28 cellular contexts compared by ENCODE assay signal in genomic region chr20:38616457-38616856, GRCh38. TPM values are rescaled to one million over a fixed set of nuclear protein-coding genes. Genes with fewer than 3 reads are reported as not detected.
"Had no signal": no experiment of that assay in that cellular context is flagged by ENCODE, and none has a peak within 500 bp of the region (broad histone marks: within the 10 kb centered on the region; RNA-seq: fewer than 3 reads in every experiment).

No MANE protein-coding gene starts in this region.

- H3K4me3 ChIP-seq: coronary artery, dorsolateral prefrontal cortex, esophagus squamous epithelium, gastrocnemius medialis, heart right ventricle, left lung, lower lobe of right lung, mucosa of descending colon had no signal

- H3K36me3 Mint-ChIP-seq: mesothelial cell of epicardium, naive B cell had no signal

- H3K27ac ChIP-seq: coronary artery, dorsolateral prefrontal cortex, gastrocnemius medialis, heart right ventricle, left lung, lower lobe of right lung had no signal

- H3K9me3 ChIP-seq: esophagus squamous epithelium, gastrocnemius medialis, heart right ventricle, left lung, lower lobe of right lung, mucosa of descending colon had no signal

- H3K36me3 ChIP-seq: esophagus squamous epithelium, gastrocnemius medialis, heart right ventricle, left lung, lower lobe of right lung had no signal

- H3K4me1 ChIP-seq: esophagus squamous epithelium, gastrocnemius medialis, heart right ventricle, left lung, lower lobe of right lung had no signal

- DNase-seq: dermis blood vessel endothelial cell; dorsolateral prefrontal cortex; effector CD4-positive, alpha-beta T cell; effector memory CD4-positive, alpha-beta T cell; erythroblast; esophagus squamous epithelium; foreskin melanocyte; gastrocnemius medialis; glutamatergic neuron; head of caudate nucleus; heart right ventricle; hippocampal formation; left cardiac atrium; left lung; left ventricle myocardium superior; lower lobe of right lung; mucosa of descending colon; naive B cell had no signal

- H3K27ac Mint-ChIP-seq: mesothelial cell of epicardium had no signal

- ATAC-seq: gastrocnemius medialis, heart right ventricle, left cardiac atrium, left lung, left ventricle myocardium superior, lower lobe of right lung, mucosa of descending colon had no signal

- H3K9me3 Mint-ChIP-seq: mesothelial cell of epicardium, naive B cell had no signal

- H3K4me1 Mint-ChIP-seq: mesothelial cell of epicardium, naive B cell had no signal

- H3K4me3 Mint-ChIP-seq: mesothelial cell of epicardium, naive B cell had no signal

RNA-seq across cellular contexts. Expression of gene ARHGAP40, which starts 14.8 kb away (rescaled TPM):
- total RNA-seq: dermis blood vessel endothelial cell, gastrocnemius medialis, glomerular endothelial cell, heart right ventricle, left cardiac atrium, left ventricle myocardium superior, lung microvascular endothelial cell, mesenteric fat pad, mucosa of descending colon, myocyte had no signal

RNA-seq across cellular contexts. Expression of gene ADIG, which starts 35.5 kb away (rescaled TPM):
- total RNA-seq: dermis blood vessel endothelial cell, endothelial cell of umbilical vein, esophagus mucosa, esophagus squamous epithelium, gastrocnemius medialis, glomerular endothelial cell, kidney epithelial cell, left cardiac atrium, left lung, left ventricle myocardium superior, lower leg skin, lower lobe of right lung, lung microvascular endothelial cell, mesenteric fat pad, mesothelial cell of epicardium, mucosa of descending colon, myocyte had no signal
